In genomic region chr13:42334329-42334706, GRCh38 we compare ENCODE assay signal across 11 cellular contexts.
A peak's percentile ranks its signal among the peaks of the same experiment; 100 is the strongest.
DNase-seq lines count a peak whose midpoint lies in the region; ATAC-seq lines count a peak whose summit lies in the region.
"Had no signal": no experiment of that assay in that cellular context is flagged by ENCODE, and none has a peak within 500 bp of the region (broad histone marks: within the 10 kb centered on the region; RNA-seq: fewer than 3 reads in every experiment).

No MANE protein-coding gene starts in this region.

- DNase-seq in activated CD4-positive, alpha-beta T cell treated with anti-CD3 and anti-CD28 coated beads for 48 hours: peak; percentile 29
- no peak for DNase-seq in activated CD4-positive, alpha-beta T cell treated with anti-CD3 and anti-CD28 coated beads, Interleukin-2, amount 50 U/mL, for 48 hours
- DNase-seq in T-helper 17 cell (no peak), posterior cingulate gyrus (no peak)
- DNase-seq in stimulated activated naive B cell treated with anti-CD40 and anti-IgM and Interleukin-4, amounts not matched to agents 10 μg/mL and 1 μg/mL and 100 μg/mL, for 72 hours: no peak
- DNase-seq in stimulated activated CD4-positive, alpha-beta T cell treated with anti-CD3 and anti-CD28 coated beads, Interleukin-4, amount 100 ng/mL, for 4 hours: no peak
- DNase-seq in naive thymus-derived CD4-positive, alpha-beta T cell: no peak
- DNase-seq: BE2C, naive B cell had no signal

- H3K27me3 Mint-ChIP-seq in T-helper 17 cell: no peaks in the 10 kb centered on the region
- no peaks in the 10 kb centered on the region for H3K27me3 Mint-ChIP-seq in stimulated activated naive B cell treated with anti-CD40 and anti-IgM and Interleukin-4, amounts not matched to agents 10 μg/mL and 1 μg/mL and 100 μg/mL, for 72 hours
- no peaks in the 10 kb centered on the region for H3K27me3 Mint-ChIP-seq in naive thymus-derived CD4-positive, alpha-beta T cell
- H3K27me3 Mint-ChIP-seq: naive B cell had no signal

- H3K36me3 ChIP-seq in naive thymus-derived CD4-positive, alpha-beta T cell (ENCODE audit: control insufficient read depth in 2 of 3, insufficient read depth in 3 of 3, low read length in 3 of 3): no peaks in the 10 kb centered on the region
- H3K36me3 ChIP-seq: BE2C, cardiac muscle cell had no signal

- no peak overlapping the region for H3K4me3 ChIP-seq in naive thymus-derived CD4-positive, alpha-beta T cell (ENCODE audit: low read length)
- H3K4me3 ChIP-seq: cardiac muscle cell had no signal

- H3K36me3 Mint-ChIP-seq in T-helper 17 cell (ENCODE audit: low read depth): no peaks in the 10 kb centered on the region
- H3K36me3 Mint-ChIP-seq in stimulated activated naive B cell treated with anti-CD40 and anti-IgM and Interleukin-4, amounts not matched to agents 10 μg/mL and 1 μg/mL and 100 μg/mL, for 72 hours: peaks cover 0 to 7% of the 10 kb centered on the region in 2 donors
- peaks cover 0 to 8% (median 0%) of the 10 kb centered on the region in 5 donors for H3K36me3 Mint-ChIP-seq in naive thymus-derived CD4-positive, alpha-beta T cell
- H3K36me3 Mint-ChIP-seq: naive B cell had no signal

- peaks cover 0 to 1% of the 10 kb centered on the region in 2 donors for H3K9me3 Mint-ChIP-seq in stimulated activated naive B cell treated with anti-CD40 and anti-IgM and Interleukin-4, amounts not matched to agents 10 μg/mL and 1 μg/mL and 100 μg/mL, for 72 hours
- H3K9me3 Mint-ChIP-seq in naive thymus-derived CD4-positive, alpha-beta T cell: peaks cover 0 to 5% (median 0%) of the 10 kb centered on the region in 11 donors

- CTCF ChIA-PET in naive thymus-derived CD4-positive, alpha-beta T cell (lab: Charles Lee): interaction anchor here (0.9 to 1.1 kb wide), 3 partner anchors 85 to 144 kb away, joined by 3 to 6 read pairs (median 4); no protein-coding TSS in a partner anchor

- ATAC-seq in HG02870 (IDR thresholded peaks at IDR 0.05; ENCODE audit: unreplicated experiment): peak; percentile 35
- peak; percentile 4 for ATAC-seq in T-helper 17 cell
- ATAC-seq in stimulated activated naive B cell treated with anti-CD40 and anti-IgM and Interleukin-4, amounts not matched to agents 10 μg/mL and 1 μg/mL and 100 μg/mL, for 72 hours (replicated peaks): peak in 1 of 2 donors; percentile 51
- no peak for ATAC-seq in naive thymus-derived CD4-positive, alpha-beta T cell

- H3K4me1 Mint-ChIP-seq in T-helper 17 cell: peaks cover 14% of the 10 kb centered on the region
- peaks cover 13 to 21% of the 10 kb centered on the region in 2 donors for H3K4me1 Mint-ChIP-seq in stimulated activated naive B cell treated with anti-CD40 and anti-IgM and Interleukin-4, amounts not matched to agents 10 μg/mL and 1 μg/mL and 100 μg/mL, for 72 hours
- H3K4me1 Mint-ChIP-seq in naive thymus-derived CD4-positive, alpha-beta T cell: peaks cover 15 to 32% (median 26%) of the 10 kb centered on the region in 7 donors

- H3K4me1 ChIP-seq in naive thymus-derived CD4-positive, alpha-beta T cell (ENCODE audit: control insufficient read depth in 2 of 2, insufficient read depth in 2 of 2, low read length in 2 of 2): peaks cover 4 to 5% of the 10 kb centered on the region in 2 donors
- H3K4me1 ChIP-seq: BE2C had no signal

- no peak overlapping the region for H3K27ac Mint-ChIP-seq in T-helper 17 cell
- H3K27ac Mint-ChIP-seq in stimulated activated naive B cell treated with anti-CD40 and anti-IgM and Interleukin-4, amounts not matched to agents 10 μg/mL and 1 μg/mL and 100 μg/mL, for 72 hours: peak overlapping the region; percentile 68
- peak overlapping the region in 2 of 9 donors; percentile 30 to 82 for H3K27ac Mint-ChIP-seq in naive thymus-derived CD4-positive, alpha-beta T cell

- H3K4me3 Mint-ChIP-seq in T-helper 17 cell: no peak overlapping the region
- no peak overlapping the region for H3K4me3 Mint-ChIP-seq in stimulated activated naive B cell treated with anti-CD40 and anti-IgM and Interleukin-4, amounts not matched to agents 10 μg/mL and 1 μg/mL and 100 μg/mL, for 72 hours
- H3K4me3 Mint-ChIP-seq in naive thymus-derived CD4-positive, alpha-beta T cell: peak overlapping the region in 1 of 10 donors; percentile 3
- H3K4me3 Mint-ChIP-seq: naive B cell had no signal

- no peaks in the 10 kb centered on the region for H3K9me3 ChIP-seq in T-helper 17 cell (ENCODE audit: control insufficient read depth, low read length, poor library complexity, severe bottlenecking)
- H3K9me3 ChIP-seq in naive thymus-derived CD4-positive, alpha-beta T cell (ENCODE audit: control insufficient read depth in 2 of 3, low read length in 3 of 3): no peaks in the 10 kb centered on the region
- H3K9me3 ChIP-seq: BE2C had no signal

- H3K27ac ChIP-seq in naive thymus-derived CD4-positive, alpha-beta T cell (ENCODE audit: low read depth, low read length): no peak overlapping the region
- H3K27ac ChIP-seq: cardiac muscle cell had no signal

- H3K27me3 ChIP-seq in naive thymus-derived CD4-positive, alpha-beta T cell (ENCODE audit: control insufficient read depth in 2 of 2, insufficient read depth in 2 of 2, low read length in 2 of 2): no peaks in the 10 kb centered on the region
- H3K27me3 ChIP-seq: BE2C, cardiac muscle cell had no signal

- intact Hi-C loops in posterior cingulate gyrus (cut with DNase I): no loop called here
- intact Hi-C loops in naive thymus-derived CD4-positive, alpha-beta T cell (cut with micrococcal nuclease): loop anchor here (1.0 to 5.0 kb wide), 4 partner anchors 144 to 261 kb away; no protein-coding TSS in a partner anchor

- POLR2A ChIA-PET in naive thymus-derived CD4-positive, alpha-beta T cell (lab: Charles Lee): no interaction called here
